In the genomic region with DNA sequence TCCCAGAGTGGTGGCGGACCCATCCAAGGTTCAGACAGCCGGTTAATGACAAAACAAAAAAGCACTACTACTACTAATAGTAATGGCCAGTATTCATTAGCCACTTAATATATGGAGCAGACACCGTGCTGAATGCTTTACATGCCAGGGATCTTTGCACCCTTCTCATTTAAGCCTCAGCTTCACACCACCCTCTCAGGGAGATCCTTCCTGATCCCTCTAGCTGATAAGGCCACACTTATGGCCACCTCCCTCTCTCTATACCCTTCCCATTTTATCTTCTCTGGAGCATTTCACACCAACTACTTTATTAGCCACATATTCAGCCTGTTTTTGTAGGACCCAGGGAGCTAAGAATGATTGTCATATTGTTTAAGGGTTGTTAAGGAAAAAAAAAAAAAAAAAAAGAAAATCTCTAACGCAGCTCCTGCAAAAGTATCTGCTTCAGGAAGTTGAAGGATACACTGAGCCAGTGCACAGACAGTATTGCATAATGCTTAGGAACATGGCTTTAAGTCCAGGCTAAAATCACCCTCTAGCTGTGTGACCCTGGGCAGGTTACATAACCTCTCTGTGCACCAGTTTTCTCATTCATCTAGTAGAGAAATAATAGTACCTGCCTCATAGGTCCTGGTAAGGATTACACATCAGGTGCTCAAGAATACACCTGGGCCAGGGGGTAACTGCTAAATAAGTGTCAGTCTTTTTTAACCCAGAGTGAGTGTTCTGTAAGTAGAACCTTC, we compare ENCODE assay signal across 18 cellular contexts. TPM values are rescaled to one million over a fixed set of nuclear protein-coding genes. Genes with fewer than 3 reads are reported as not detected.
DNase-seq lines count a peak whose midpoint lies in the region; ATAC-seq, FAIRE-seq and TF ChIP-seq lines count a peak whose summit lies in the region.
"Had no signal": no experiment of that assay in that cellular context is flagged by ENCODE, and none has a peak within 500 bp of the region (broad histone marks: within the 10 kb centered on the region; RNA-seq: fewer than 3 reads in every experiment).

No MANE protein-coding gene starts in this region.

- TF ChIP-seq EP300 in H1 (IDR thresholded peaks at IDR 0.05; ENCODE audit: borderline replicate concordance in 1 of 2, low read depth in 2 of 2, low read length in 2 of 2) = no peak

- H4K20me1 ChIP-seq in H1 (replicated peaks in 1 of 2; ENCODE audit: control insufficient read depth in 1 of 2, insufficient read depth in 2 of 2, low read length in 2 of 2) = peaks cover 2 to 5% of the 10 kb centered on the region in 2 experiments

- H3K27ac ChIP-seq in right atrium auricular region (peak overlapping the region; percentile 61 to 85), H1 (ENCODE audit: low read depth, low read length) (no peak overlapping the region), mucosa of rectum (ENCODE audit: low read depth in 2 of 2, low read length in 2 of 2) (peak overlapping the region; percentile 70 to 85)

- no peak for FAIRE-seq in H1 (lab: Jason Lieb, UNC)
- FAIRE-seq: HTR-8/SVneo, RCC 7860 had no signal

- H3K18ac ChIP-seq in H1 (ENCODE audit: extremely low read depth, low read length) = peak overlapping the region; percentile 26; the same call in 1 of the 2 replicates

- H3K36me3 ChIP-seq in right atrium auricular region (no peaks in the 10 kb centered on the region), H1 (ENCODE audit: control insufficient read depth in 2 of 4, insufficient read depth in 4 of 4, low read length in 3 of 4) (peaks cover 0 to 3% (median 0%) of the 10 kb centered on the region in 4 experiments; a peak in 2 of 8 replicates), mucosa of rectum (ENCODE audit: control insufficient read depth in 2 of 2, insufficient read depth in 2 of 2, low read length in 2 of 2) (no peaks in the 10 kb centered on the region)

- H3K14ac ChIP-seq in H1 (ENCODE audit: insufficient read length) = no peak overlapping the region

- POLR2A ChIA-PET in H1 (lab: Charles Lee; ENCODE audit: partially characterized antibody) = interaction anchor here (0.7 to 4.4 kb wide), 9 partner anchors 8 to 295 kb away, joined by 3 to 28 read pairs (median 6); a partner anchor contains a TSS

- H4K91ac ChIP-seq in H1 (replicated peaks; ENCODE audit: insufficient read length, low read length) = no peak overlapping the region

- TF ChIP-seq CTCF in right atrium auricular region (IDR thresholded peaks at IDR 0.05) (no peak), H1 (IDR thresholded peaks at IDR 0.05; ENCODE audit: control extremely low read depth in 1 of 3, insufficient read depth in 1 of 3, low read depth in 1 of 3, low read length in 3 of 3) (no peak)

- H3K9ac ChIP-seq in H1 (replicated peaks in 1 of 4; ENCODE audit: extremely low read depth in 1 of 4, low read depth in 3 of 4, low read length in 3 of 4) (no peak overlapping the region; a peak in 1 of 7 replicates), mucosa of rectum (ENCODE audit: low read depth in 1 of 2, low read length in 2 of 2) (no peak overlapping the region)

- peak overlapping the region in 1 of 2 experiments; percentile 30; a peak in 2 of 4 replicates for H3K4me2 ChIP-seq in H1 (ENCODE audit: insufficient read depth in 1 of 2, low read depth in 2 of 2, low read length in 2 of 2)

- no peak overlapping the region for H3K4me3 ChIP-seq in right atrium auricular region
- no peak overlapping the region for H3K4me3 ChIP-seq in H1 (ENCODE audit: extremely low read depth in 1 of 4, insufficient read depth in 2 of 4, low read depth in 3 of 4, low read length in 4 of 4)
- H3K4me3 ChIP-seq in mucosa of rectum (ENCODE audit: low read length in 2 of 2) = no peak overlapping the region
- H3K4me3 ChIP-seq: upper lobe of right lung had no signal

- no peak overlapping the region for H3K56ac ChIP-seq in H1 (replicated peaks; ENCODE audit: insufficient read length, low read depth, low read length)

- H3K79me2 ChIP-seq in H1 (ENCODE audit: control insufficient read depth in 1 of 2, insufficient read depth in 2 of 2, low read length in 2 of 2) = peaks cover 1 to 74% of the 10 kb centered on the region in 2 experiments; a peak in 3 of 4 replicates

- H3K4me1 ChIP-seq in right atrium auricular region (peaks cover 0 to 100% of the 10 kb centered on the region in 2 donors), H1 (replicated peaks in 1 of 4; ENCODE audit: control insufficient read depth in 3 of 4, insufficient read depth in 4 of 4, low read length in 3 of 4) (peaks cover 23 to 52% (median 43%) of the 10 kb centered on the region in 4 experiments), mucosa of rectum (ENCODE audit: control insufficient read depth in 2 of 2, insufficient read depth in 2 of 2, low read length in 2 of 2) (peaks cover 26 to 45% of the 10 kb centered on the region in 2 donors)

- no peaks in the 10 kb centered on the region for H3K23me2 ChIP-seq in H1 (ENCODE audit: low read depth, low read length)

- H3K79me1 ChIP-seq in H1 (ENCODE audit: low read depth, low read length) = peaks cover 7% of the 10 kb centered on the region; the same call in 1 of the 2 replicates

- peak overlapping the region; percentile 7; the same call in 1 of the 2 replicates for H2AK5ac ChIP-seq in H1 (ENCODE audit: low read depth, low read length)

- 60% methylated on average over 4 of the region's 4 CpGs; no CpG with 5 or more reads in 1 of the 2 experiments for WGBS in H1 (ENCODE audit: extremely low coverage in 1 of 2, insufficient coverage in 1 of 2, insufficient read length in 1 of 2, insufficient replicate concordance in 2 of 2, low coverage in 1 of 2, low lambda C conversion rate in 2 of 2, missing lambda C conversion rate in 1 of 2), 2 experiments

- peak overlapping the region; percentile 98 for H2BK12ac ChIP-seq in H1 (ENCODE audit: low read depth, low read length)

- no peaks in the 10 kb centered on the region for H3K27me3 ChIP-seq in right atrium auricular region
- H3K27me3 ChIP-seq in H1 (replicated peaks in 1 of 4; ENCODE audit: control insufficient read depth in 3 of 4, extremely low read depth in 1 of 4, insufficient read depth in 3 of 4, low read length in 3 of 4) = no peaks in the 10 kb centered on the region
- no peaks in the 10 kb centered on the region for H3K27me3 ChIP-seq in mucosa of rectum (ENCODE audit: control insufficient read depth in 2 of 2, insufficient read depth in 2 of 2, low read length in 2 of 2)
- H3K27me3 ChIP-seq: upper lobe of right lung had no signal

- no peak for ATAC-seq in Right ventricle myocardium inferior
- ATAC-seq: natural killer cell had no signal

- H4K5ac ChIP-seq in H1 (ENCODE audit: insufficient read length, low read depth, low read length) = no peak overlapping the region

- peak overlapping the region; percentile 2; the same call in 1 of the 2 replicates for H2BK15ac ChIP-seq in H1 (ENCODE audit: low read length)

- H2BK5ac ChIP-seq in H1 (ENCODE audit: low read depth, low read length) = 0 out of 2 replicates have a peak overlapping the region, but pooled peaks have one; percentile 87

- no peak overlapping the region for H2BK120ac ChIP-seq in H1 (replicated peaks; ENCODE audit: low read depth, low read length)

- H3K4ac ChIP-seq in H1 (replicated peaks; ENCODE audit: insufficient read length, low read depth, low read length) = no peak overlapping the region

- TF ChIP-seq POLR2A in H1 (IDR thresholded peaks at IDR 0.05; ENCODE audit: control extremely low read depth in 1 of 2, low read depth in 2 of 2, low read length in 2 of 2) = no peak

- CTCF ChIA-PET in H1 (lab: Charles Lee; ENCODE audit: partially characterized antibody) = interaction anchor here (0.7 to 2.3 kb wide), 7 partner anchors 12 to 691 kb away, joined by 3 to 13 read pairs (median 3); no protein-coding TSS in a partner anchor

- H4K8ac ChIP-seq in H1 (ENCODE audit: extremely low read depth, insufficient read depth, low read length) = no peak overlapping the region

- H2AFZ ChIP-seq in H1 (ENCODE audit: low read length) = no peak overlapping the region

- intact Hi-C loops in Right ventricle myocardium inferior (cut with DNase I) = no loop called here

- H3K9me3 ChIP-seq in right atrium auricular region (no peaks in the 10 kb centered on the region), H1 (ENCODE audit: insufficient read depth in 2 of 2, low read depth in 1 of 2, low read length in 1 of 2) (no peaks in the 10 kb centered on the region), mucosa of rectum (ENCODE audit: control insufficient read depth in 2 of 2, low read length in 2 of 2) (no peaks in the 10 kb centered on the region)
- H3K9me3 ChIP-seq: upper lobe of right lung had no signal

- no peak overlapping the region for H2BK20ac ChIP-seq in H1 (ENCODE audit: low read length)

- TF ChIP-seq RAD21 in H1 (IDR thresholded peaks at IDR 0.05 in 1 of 2, conservative IDR thresholded peaks at IDR 0.05 in 1 of 2; ENCODE audit: low read depth in 2 of 2, low read length in 2 of 2) = no peak

- no peak overlapping the region for H3K23ac ChIP-seq in H1 (ENCODE audit: insufficient read length)

- DNase-seq in right atrium auricular region (ENCODE audit: low spot score) = no peak
- DNase-seq in Right ventricle myocardium inferior (ENCODE audit: missing footprints) = no peak
- no peak for DNase-seq in H1 (ENCODE audit: low read depth in 1 of 2, low spot score in 2 of 2)
- no peak for DNase-seq in stimulated activated CD4-positive, alpha-beta T cell treated with anti-CD3 and anti-CD28 coated beads, Interleukin-2, amount 100 ng/mL, for 24 hours
- DNase-seq in HK-2 (ENCODE audit: unreplicated experiment) = no peak
- no peak for DNase-seq in SIG-M5 (lab: John Stamatoyannopoulos, UW)
- no peak for DNase-seq in mesenteric fat pad (ENCODE audit: low spot score)
- DNase-seq: activated CD4-positive, alpha-beta memory T cell treated with anti-CD3 and anti-CD28 coated beads, Interleukin-2, amount 10 ng/mL, durations not matched to agents 7 days and 5 days; activated naive CD8-positive, alpha-beta T cell treated with anti-CD3 and anti-CD28 coated beads, Interleukin-2, amount 10 ng/mL, durations not matched to agents 7 days and 5 days; CD4-positive, CD25-positive, alpha-beta regulatory T cell; erythroblast; natural killer cell; NCI-H748 treated with DMSO at 0.1 percent for 48 hours; stimulated activated CD4-positive, alpha-beta T cell treated with anti-CD3 and anti-CD28 coated beads, Interleukin-4, amount 100 ng/mL, for 1 hour; upper lobe of right lung had no signal

TF ChIP-seq in H1, 55 proteins besides CTCF, POLR2A, EP300 and RAD21 (continues in another document):
- TF ChIP-seq CEBPB (IDR thresholded peaks at IDR 0.05; ENCODE audit: low read depth, low read length) = peak; percentile 16; the same call in 1 of the 2 replicates

RNA-seq across cellular contexts. Expression of a gene that starts 29.4 kb away (rescaled TPM):
- total RNA-seq in right atrium auricular region (10 to 100 TPM; 16.9 to 30.1 TPM), Right ventricle myocardium inferior (42.1 TPM), mesenteric fat pad (54.4 TPM)
- total RNA-seq in H1 (2021; fragmentation: NEBNext Ultra II Directional; extraction: Animal tissue kit (Norgen Biotek cat#: 25700)) = 18.2 and 18.9 TPM in 2 replicates
- polyA plus RNA-seq in H1 (2011; rRNA removed) = 6.7 and 7.7 TPM in 2 replicates
- polyA plus RNA-seq in H1 (2011; cell fraction: cytosol; rRNA removed) = 7.7 TPM
- polyA plus RNA-seq in H1 (2011; cell fraction: nucleus; rRNA removed) = 13.5 TPM
- 6.6 to 13.0 TPM (median 9.9 TPM) in 4 replicates for polyA plus RNA-seq in H1 (2012, experiment 1 of 2)
- polyA plus RNA-seq in H1 (2012, experiment 2 of 2) = 4.0 TPM
- polyA plus RNA-seq in H1 (2013, experiment 1 of 2) = 6.9 TPM
- 6.9 TPM for polyA plus RNA-seq in H1 (2013, experiment 2 of 2)
- polyA minus RNA-seq in H1 (2011; rRNA and poly(A)+ RNA removed) = 21.4 and 22.7 TPM in 2 replicates
- 12.1 TPM for polyA minus RNA-seq in H1 (2011; cell fraction: cytosol; rRNA and poly(A)+ RNA removed)
- polyA minus RNA-seq in H1 (2011; cell fraction: nucleus; rRNA and poly(A)+ RNA removed) = 14.6 TPM
- total RNA-seq: activated CD4-positive, alpha-beta memory T cell treated with anti-CD3 and anti-CD28 coated beads, Interleukin-2, amount 10 ng/mL, durations not matched to agents 7 days and 5 days; activated naive CD8-positive, alpha-beta T cell treated with anti-CD3 and anti-CD28 coated beads, Interleukin-2, amount 10 ng/mL, durations not matched to agents 7 days and 5 days; CD4-positive, CD25-positive, alpha-beta regulatory T cell had no signal
- polyA plus RNA-seq: CD4-positive, CD25-positive, alpha-beta regulatory T cell had no signal
